Comparison of ENCODE assay signal across 21 cellular contexts in genomic region chr9:2725929-2726328, GRCh38. TPM values are rescaled to one million over a fixed set of nuclear protein-coding genes. Genes with fewer than 3 reads are reported as not detected.
"Had no signal": no experiment of that assay in that cellular context is flagged by ENCODE, and none has a peak within 500 bp of the region (broad histone marks: within the 10 kb centered on the region; RNA-seq: fewer than 3 reads in every experiment).

No MANE protein-coding gene starts in this region.

- H3K9ac ChIP-seq: parathyroid adenoma had no signal

- H3K9me3 ChIP-seq: body of pancreas, lower lobe of right lung, neutrophil had no signal

- H3K27ac ChIP-seq: body of pancreas, lower lobe of right lung, neutrophil, WERI-Rb-1 had no signal

- DNase-seq: activated CD4-positive, alpha-beta memory T cell treated with anti-CD3 and anti-CD28 coated beads, Interleukin-2, amount 10 ng/mL, durations not matched to agents 7 days and 5 days; activated CD4-positive, alpha-beta T cell treated with anti-CD3 and anti-CD28 coated beads for 36 hours; activated naive CD4-positive, alpha-beta T cell treated with anti-CD3 and anti-CD28 coated beads, Interleukin-2, amount 10 ng/mL, durations not matched to agents 7 days and 5 days; activated T-cell treated with anti-CD3 and anti-CD28 coated beads, Interleukin-2, amount 50 U/mL, for 24 hours; body of pancreas; caudate nucleus; foreskin melanocyte; lower lobe of right lung; naive thymus-derived CD4-positive, alpha-beta T cell; stimulated activated CD4-positive, alpha-beta T cell treated with anti-CD3 and anti-CD28 coated beads, Interleukin-15, amount 100 ng/mL, for 24 hours; stimulated activated CD4-positive, alpha-beta T cell treated with anti-CD3 and anti-CD28 coated beads, Interleukin-4, amount 100 ng/mL, for 1 hour; stimulated activated naive B cell treated with anti-CD40 and anti-IgM and Interleukin-4, amounts not matched to agents 10 μg/mL and 1 μg/mL and 100 μg/mL, for 72 hours; substantia nigra; WERI-Rb-1 had no signal

- H3K27me3 Mint-ChIP-seq: activated CD4-positive, alpha-beta memory T cell treated with anti-CD3 and anti-CD28 coated beads, Interleukin-2, amount 10 ng/mL, durations not matched to agents 7 days and 5 days; activated CD4-positive, alpha-beta T cell treated with anti-CD3 and anti-CD28 coated beads for 36 hours; activated naive CD4-positive, alpha-beta T cell treated with anti-CD3 and anti-CD28 coated beads, Interleukin-2, amount 10 ng/mL, durations not matched to agents 7 days and 5 days; activated T-cell treated with anti-CD3 and anti-CD28 coated beads, Interleukin-2, amount 50 U/mL, for 24 hours; naive thymus-derived CD4-positive, alpha-beta T cell; stimulated activated naive B cell treated with anti-CD40 and anti-IgM and Interleukin-4, amounts not matched to agents 10 μg/mL and 1 μg/mL and 100 μg/mL, for 72 hours; type B pancreatic cell had no signal

- H3K9me3 Mint-ChIP-seq: activated CD4-positive, alpha-beta memory T cell treated with anti-CD3 and anti-CD28 coated beads, Interleukin-2, amount 10 ng/mL, durations not matched to agents 7 days and 5 days; activated naive CD4-positive, alpha-beta T cell treated with anti-CD3 and anti-CD28 coated beads, Interleukin-2, amount 10 ng/mL, durations not matched to agents 7 days and 5 days; activated T-cell treated with anti-CD3 and anti-CD28 coated beads, Interleukin-2, amount 50 U/mL, for 24 hours; stimulated activated naive B cell treated with anti-CD40 and anti-IgM and Interleukin-4, amounts not matched to agents 10 μg/mL and 1 μg/mL and 100 μg/mL, for 72 hours; T-helper 1 cell treated with Interleukin-12 subunit alpha and Interleukin-12 subunit beta and Interleukin-4 antibody, amounts not matched to agents 30 μg/mL and 1 μg/mL, for 36 hours; type B pancreatic cell had no signal

- H3K4me3 ChIP-seq: body of pancreas, lower lobe of right lung had no signal

- ATAC-seq: activated CD4-positive, alpha-beta T cell treated with anti-CD3 and anti-CD28 coated beads for 36 hours; body of pancreas; lower lobe of right lung; naive thymus-derived CD4-positive, alpha-beta T cell; stimulated activated naive B cell treated with anti-CD40 and anti-IgM and Interleukin-4, amounts not matched to agents 10 μg/mL and 1 μg/mL and 100 μg/mL, for 72 hours had no signal

- H3K36me3 Mint-ChIP-seq: activated naive CD4-positive, alpha-beta T cell treated with anti-CD3 and anti-CD28 coated beads, Interleukin-2, amount 10 ng/mL, durations not matched to agents 7 days and 5 days; type B pancreatic cell had no signal

- H3K36me3 ChIP-seq: lower lobe of right lung, neutrophil had no signal

- H3K4me1 Mint-ChIP-seq: activated CD4-positive, alpha-beta T cell treated with anti-CD3 and anti-CD28 coated beads for 36 hours; activated naive CD4-positive, alpha-beta T cell treated with anti-CD3 and anti-CD28 coated beads, Interleukin-2, amount 10 ng/mL, durations not matched to agents 7 days and 5 days had no signal

- H3K27me3 ChIP-seq: body of pancreas, neutrophil had no signal

- H3K27ac Mint-ChIP-seq: activated CD4-positive, alpha-beta memory T cell treated with anti-CD3 and anti-CD28 coated beads, Interleukin-2, amount 10 ng/mL, durations not matched to agents 7 days and 5 days; activated CD4-positive, alpha-beta T cell treated with anti-CD3 and anti-CD28 coated beads for 36 hours; activated naive CD4-positive, alpha-beta T cell treated with anti-CD3 and anti-CD28 coated beads, Interleukin-2, amount 10 ng/mL, durations not matched to agents 7 days and 5 days; activated T-cell treated with anti-CD3 and anti-CD28 coated beads, Interleukin-2, amount 50 U/mL, for 24 hours; naive thymus-derived CD4-positive, alpha-beta T cell; stimulated activated naive B cell treated with anti-CD40 and anti-IgM and Interleukin-4, amounts not matched to agents 10 μg/mL and 1 μg/mL and 100 μg/mL, for 72 hours; T-helper 1 cell treated with Interleukin-12 subunit alpha and Interleukin-12 subunit beta and Interleukin-4 antibody, amounts not matched to agents 30 μg/mL and 1 μg/mL, for 36 hours had no signal

- H3K4me3 Mint-ChIP-seq: activated CD4-positive, alpha-beta memory T cell treated with anti-CD3 and anti-CD28 coated beads, Interleukin-2, amount 10 ng/mL, durations not matched to agents 7 days and 5 days; activated CD4-positive, alpha-beta T cell treated with anti-CD3 and anti-CD28 coated beads for 36 hours; activated naive CD4-positive, alpha-beta T cell treated with anti-CD3 and anti-CD28 coated beads, Interleukin-2, amount 10 ng/mL, durations not matched to agents 7 days and 5 days; activated T-cell treated with anti-CD3 and anti-CD28 coated beads, Interleukin-2, amount 50 U/mL, for 24 hours; naive thymus-derived CD4-positive, alpha-beta T cell; stimulated activated naive B cell treated with anti-CD40 and anti-IgM and Interleukin-4, amounts not matched to agents 10 μg/mL and 1 μg/mL and 100 μg/mL, for 72 hours; T-helper 1 cell treated with Interleukin-12 subunit alpha and Interleukin-12 subunit beta and Interleukin-4 antibody, amounts not matched to agents 30 μg/mL and 1 μg/mL, for 36 hours; type B pancreatic cell had no signal

RNA-seq across cellular contexts. Expression of gene KCNV2, which starts 8.6 kb away (rescaled TPM):
- total RNA-seq: activated CD4-positive, alpha-beta memory T cell treated with anti-CD3 and anti-CD28 coated beads, Interleukin-2, amount 10 ng/mL, durations not matched to agents 7 days and 5 days; activated CD4-positive, alpha-beta T cell treated with anti-CD3 and anti-CD28 coated beads for 36 hours; body of pancreas; lower lobe of right lung; mononuclear cell; naive thymus-derived CD4-positive, alpha-beta T cell had no signal
- polyA plus RNA-seq: adipose tissue; esophagus; naive thymus-derived CD4-positive, alpha-beta T cell had no signal
